8 cellular contexts compared by ENCODE assay signal in the genomic region with DNA sequence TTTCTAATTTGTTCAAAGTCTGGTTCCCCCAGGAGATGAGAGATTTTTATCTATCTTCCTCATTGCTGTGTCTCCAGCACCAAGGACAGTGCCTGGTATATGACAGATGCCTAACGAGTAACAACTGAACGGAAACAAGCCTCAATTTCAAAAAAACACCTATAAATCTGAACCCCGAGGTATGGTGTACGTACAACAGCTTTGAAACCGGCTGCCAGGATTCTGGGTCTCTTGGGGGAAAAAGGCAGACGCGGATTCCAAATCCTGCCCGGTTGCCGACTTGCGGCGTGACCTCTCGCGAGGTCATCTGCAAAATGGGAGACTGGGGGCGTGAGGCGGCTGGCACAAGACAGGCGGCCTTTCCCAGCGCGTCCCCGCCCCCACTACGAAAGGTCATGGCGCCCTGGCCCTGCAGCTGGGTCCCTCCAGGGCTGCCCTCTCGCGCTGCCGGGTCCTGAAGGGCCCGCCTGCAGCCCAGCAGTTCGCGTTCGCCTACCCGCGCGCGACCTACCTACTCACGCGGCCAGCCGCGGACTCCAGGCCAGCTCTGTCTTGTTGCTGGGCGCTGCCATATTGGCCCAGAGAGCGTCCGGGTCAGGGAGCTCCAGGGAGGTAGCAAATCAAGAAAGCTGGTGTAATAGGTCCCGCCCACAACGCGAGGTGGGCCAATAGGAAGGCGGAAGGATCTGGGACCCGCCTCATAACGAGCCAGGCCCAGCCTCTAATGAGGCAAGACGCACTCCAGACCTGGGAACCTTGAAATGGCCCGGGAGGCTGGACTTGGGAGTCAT. TPM values are rescaled to one million over a fixed set of nuclear protein-coding genes. Genes with fewer than 3 reads are reported as not detected.
DNase-seq lines count a peak whose midpoint lies in the region; ATAC-seq and TF ChIP-seq lines count a peak whose summit lies in the region.

Gene ECSIT (minus strand): TSS at position 584 of the 791 bp plus-strand sequence. CDS start 9,964 bp downstream, outside the sequence.

- intact Hi-C loops in CD8-positive, alpha-beta T cell (cut with DNase I, micrococcal nuclease) = loop anchor here (1.0 to 2.0 kb wide), 6 partner anchors 23 to 154 kb away; partner anchors contain the start of genes ELOF1 (in 2 of the 2), ZNF653 (in 2 of the 2), ODAD3 (in 1 of the 2) and PRKCSH (in 1 of the 2)

- peak within 1 kb of the TSS; percentile 62 for H3K27ac ChIP-seq in CD8-positive, alpha-beta T cell (ENCODE audit: low read depth, low read length)
- H3K27ac ChIP-seq in lung (ENCODE audit: low read depth in 1 of 2, low read length in 1 of 2) = peak within 1 kb of the TSS; percentile 93 to 99

- peak within 1 kb of the TSS; percentile 85 for H3K4me3 ChIP-seq in CD8-positive, alpha-beta T cell (ENCODE audit: low read depth, low read length)
- peak within 1 kb of the TSS; percentile 84 for H3K4me3 ChIP-seq in lung

- H3K4me3 Mint-ChIP-seq in CD8-positive, alpha-beta T cell = peak within 1 kb of the TSS; percentile 97

- H3K4me1 ChIP-seq in CD8-positive, alpha-beta T cell (ENCODE audit: insufficient read depth, low read length) = peaks cover 19% of the 10 kb centered on the region
- peaks cover 4 to 6% of the 10 kb centered on the region in 2 donors for H3K4me1 ChIP-seq in lung (ENCODE audit: control insufficient read depth in 2 of 2, insufficient read depth in 2 of 2, low read length in 2 of 2)

- POLR2A ChIA-PET in CD8-positive, alpha-beta T cell (lab: Charles Lee) = interaction anchor here (1.0 to 1.1 kb wide), 3 partner anchors 22 to 153 kb away, joined by 3 to 6 read pairs (median 5); no protein-coding TSS in a partner anchor

- peaks cover 16% of the 10 kb centered on the region for H3K4me1 Mint-ChIP-seq in CD8-positive, alpha-beta T cell (ENCODE audit: low read depth)

- H3K36me3 Mint-ChIP-seq in CD8-positive, alpha-beta T cell = peaks cover 19% of the 10 kb centered on the region

- no peaks in the 10 kb centered on the region for H3K9me3 Mint-ChIP-seq in CD8-positive, alpha-beta T cell

- no peaks in the 10 kb centered on the region for H3K36me3 ChIP-seq in CD8-positive, alpha-beta T cell (ENCODE audit: insufficient read depth, low read length)
- no peaks in the 10 kb centered on the region for H3K36me3 ChIP-seq in lung (ENCODE audit: control insufficient read depth in 2 of 2, insufficient read depth in 2 of 2, low read length in 2 of 2)

- H3K9me3 ChIP-seq in CD8-positive, alpha-beta T cell (ENCODE audit: low read length) = no peaks in the 10 kb centered on the region
- H3K9me3 ChIP-seq in lung (ENCODE audit: control insufficient read depth in 2 of 2, insufficient read depth in 1 of 2, low read length in 1 of 2) = no peaks in the 10 kb centered on the region

- no peak for TF ChIP-seq CTCF in CD8-positive, alpha-beta T cell (IDR thresholded peaks at IDR 0.05)
- TF ChIP-seq CTCF in lung (IDR thresholded peaks at IDR 0.05; ENCODE audit: control extremely low read depth, extremely low read depth) = no peak

- H3K27ac Mint-ChIP-seq in CD8-positive, alpha-beta T cell = peak within 1 kb of the TSS; percentile 96

- CTCF ChIA-PET in CD8-positive, alpha-beta T cell (lab: Charles Lee) = interaction anchor here (0.6 to 2.1 kb wide), 3 partner anchors 7 to 60 kb away, joined by 3 to 8 read pairs (median 5); no protein-coding TSS in a partner anchor

- no peaks in the 10 kb centered on the region for H3K27me3 ChIP-seq in CD8-positive, alpha-beta T cell (ENCODE audit: insufficient read depth, low read length)
- H3K27me3 ChIP-seq in lung (ENCODE audit: control insufficient read depth, insufficient read depth) = no peaks in the 10 kb centered on the region

- H3K27me3 Mint-ChIP-seq in CD8-positive, alpha-beta T cell (ENCODE audit: low read depth) = no peaks in the 10 kb centered on the region

- peak; percentile 98 for ATAC-seq in CD8-positive, alpha-beta T cell
- ATAC-seq in GM19468 (IDR thresholded peaks at IDR 0.05; ENCODE audit: extremely low read depth, unreplicated experiment) (peak; percentile 69), lung (ENCODE audit: insufficient read depth, low FRiP score) (peak; percentile 99)

- WGBS in lung, 2 donors = 0% methylated on average over 43 to 47 of the region's 47 CpGs

- peak; percentile 83 to 93 (median 90) for DNase-seq in CD8-positive, alpha-beta T cell
- DNase-seq in HS-5 (ENCODE audit: low read depth) (peak; percentile 99), lung (ENCODE audit: low spot score) (peak; percentile 98)
- DNase-seq in NK-92 treated with Interleukin-12 subunit alpha and Interleukin-12 subunit beta, amount 100 ng/mL, for 24 hours (lab: John Stamatoyannopoulos, UW) = peak; percentile 92
- peak; percentile 96 for DNase-seq in activated CD8-positive, alpha-beta memory T cell treated with anti-CD3 and anti-CD28 coated beads for 24 hours
- DNase-seq in effector CD8-positive, alpha-beta T cell (lab: John Stamatoyannopoulos, UW) = peak; percentile 86
- peak; percentile 83 to 87 (median 85) for DNase-seq in stimulated activated CD4-positive, alpha-beta T cell treated with anti-CD3 and anti-CD28 coated beads, TNF-alpha, amount 100 ng/mL, for 4 hours (ENCODE audit: low read depth in 3 of 3)

RNA-seq across cellular contexts. Expression of gene ECSIT, which starts in this region (rescaled TPM):
- total RNA-seq in CD8-positive, alpha-beta T cell = 10 to 100 TPM; 31.1 to 32.4 TPM
- total RNA-seq in lung = 10 to 100 TPM; 31.7 to 46.4 TPM
- 10 to 100 TPM; 34.4 to 58.8 TPM for polyA plus RNA-seq in lung

Comparison
In these comparisons a context has a peak if more than half of its experiments do, and no peak if none do; other contexts are left out.
1. Peak in every context shown above with its lines: DNase-seq, ATAC-seq, H3K4me3 ChIP-seq and H3K27ac ChIP-seq.